Comparison of ENCODE assay signal across 8 cellular contexts in the genomic region with DNA sequence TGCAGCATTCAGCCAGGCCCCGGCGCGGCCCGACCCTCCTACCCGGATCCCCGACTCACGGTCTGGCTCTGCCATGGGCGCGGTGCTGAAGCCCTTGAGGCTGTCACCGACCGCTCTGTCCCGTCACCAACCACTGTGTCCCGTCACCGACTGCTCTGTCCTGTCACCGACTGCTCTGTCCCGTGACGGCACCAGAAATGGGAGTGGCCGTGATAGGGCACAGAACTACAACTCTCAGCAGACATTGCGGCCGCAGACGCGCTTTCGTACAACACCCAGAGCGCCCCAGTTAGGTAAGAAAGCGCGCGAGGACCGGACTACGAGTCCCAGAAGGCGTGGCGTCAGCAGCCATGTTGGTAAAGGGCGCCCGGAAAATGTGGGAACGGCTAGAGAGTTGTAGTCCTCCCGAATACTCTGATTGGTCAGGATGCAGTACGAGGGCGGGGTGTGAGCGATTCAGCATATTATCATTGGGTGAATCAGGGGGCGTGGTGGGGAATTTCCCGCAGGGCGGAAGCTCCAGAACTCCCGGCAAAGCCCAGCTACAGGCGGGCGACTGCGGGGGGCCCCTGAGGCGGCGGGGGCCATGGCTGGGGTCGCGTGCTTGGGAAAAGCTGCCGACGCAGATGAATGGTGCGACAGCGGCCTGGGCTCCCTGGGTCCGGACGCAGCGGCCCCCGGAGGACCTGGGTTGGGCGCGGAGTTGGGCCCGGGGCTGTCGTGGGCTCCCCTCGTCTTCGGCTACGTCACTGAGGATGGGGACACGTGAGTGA. TPM values are rescaled to one million over a fixed set of nuclear protein-coding genes. Genes with fewer than 3 reads are reported as not detected.
DNase-seq lines count a peak whose midpoint lies in the region; ATAC-seq lines count a peak whose summit lies in the region.

A gene with protein sequence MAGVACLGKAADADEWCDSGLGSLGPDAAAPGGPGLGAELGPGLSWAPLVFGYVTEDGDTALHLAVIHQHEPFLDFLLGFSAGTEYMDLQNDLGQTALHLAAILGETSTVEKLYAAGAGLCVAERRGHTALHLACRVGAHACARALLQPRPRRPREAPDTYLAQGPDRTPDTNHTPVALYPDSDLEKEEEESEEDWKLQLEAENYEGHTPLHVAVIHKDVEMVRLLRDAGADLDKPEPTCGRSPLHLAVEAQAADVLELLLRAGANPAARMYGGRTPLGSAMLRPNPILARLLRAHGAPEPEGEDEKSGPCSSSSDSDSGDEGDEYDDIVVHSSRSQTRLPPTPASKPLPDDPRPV (plus strand): TSS at position 523 of the 773 bp plus-strand sequence. CDS start 64 bp downstream, at position 587.
A gene (minus strand): TSS at position 172 of the 773 bp plus-strand sequence. CDS start 97 bp downstream, at position 75.

- H3K36me3 ChIP-seq in NT2/D1 (ENCODE audit: insufficient read depth, insufficient read length, low read length) (peaks cover 7% of the 10 kb centered on the region), endocrine pancreas (ENCODE audit: control insufficient read depth, insufficient read depth, low read length) (no peaks in the 10 kb centered on the region), mesenchymal stem cell (ENCODE audit: control insufficient read depth in 1 of 2, insufficient read depth in 2 of 2, low read depth in 1 of 2, low read length in 2 of 2) (peaks cover 6 to 16% of the 10 kb centered on the region in 2 experiments)

- H3K36me3 Mint-ChIP-seq in activated CD8-positive, alpha-beta memory T cell treated with anti-CD3 and anti-CD28 coated beads, Interleukin-2, amount 10 ng/mL, durations not matched to agents 7 days and 5 days = peaks cover 26% of the 10 kb centered on the region

- H3K27me3 ChIP-seq in NT2/D1 (ENCODE audit: insufficient read depth, insufficient read length) = peaks cover 5% of the 10 kb centered on the region
- H3K27me3 ChIP-seq in endocrine pancreas (ENCODE audit: control insufficient read depth, insufficient read depth, low read length) = no peaks in the 10 kb centered on the region
- H3K27me3 ChIP-seq in mesenchymal stem cell (ENCODE audit: control insufficient read depth in 1 of 2, insufficient read depth in 1 of 2, low read length in 2 of 2) = no peaks in the 10 kb centered on the region

- H3K4me1 ChIP-seq in NT2/D1 (ENCODE audit: insufficient read depth, insufficient read length) (peaks cover 9% of the 10 kb centered on the region), endocrine pancreas (ENCODE audit: control insufficient read depth, insufficient read depth, low read length) (peaks cover 7% of the 10 kb centered on the region), mesenchymal stem cell (ENCODE audit: control insufficient read depth, insufficient read depth, low read depth, low read length) (peaks cover 13% of the 10 kb centered on the region)

- H4K91ac ChIP-seq in mesenchymal stem cell (ENCODE audit: low read length) = peak within 1 kb of the TSS; percentile 87

- CTCF ChIA-PET in activated CD8-positive, alpha-beta memory T cell treated with anti-CD3 and anti-CD28 coated beads, Interleukin-2, amount 10 ng/mL, durations not matched to agents 7 days and 5 days (lab: Charles Lee) = interaction anchor here (0.6 to 4.0 kb wide), 10 partner anchors 9 to 581 kb away, joined by 3 to 34 read pairs (median 4); a partner anchor contains a TSS

- peak within 1 kb of the TSS; percentile 78 for H3K4me2 ChIP-seq in mesenchymal stem cell (ENCODE audit: low read length, poor library complexity, severe bottlenecking)

- H3K4me3 ChIP-seq in NT2/D1 (ENCODE audit: insufficient read length, low read depth) = peak within 1 kb of the TSS; percentile 64
- peak within 1 kb of the TSS; percentile 95 for H3K4me3 ChIP-seq in endocrine pancreas (ENCODE audit: control insufficient read depth, insufficient read depth, low read length)
- peak within 1 kb of the TSS; percentile 92 to 96 for H3K4me3 ChIP-seq in mesenchymal stem cell (ENCODE audit: insufficient read depth in 1 of 2, low read depth in 1 of 2, low read length in 2 of 2)

- peaks cover 45% of the 10 kb centered on the region for H3K79me1 ChIP-seq in mesenchymal stem cell (replicated peaks; ENCODE audit: low read length, poor library complexity, severe bottlenecking)

- peak; percentile 89 for ATAC-seq in GM21381 (IDR thresholded peaks at IDR 0.05; ENCODE audit: unreplicated experiment)
- peak; percentile 92 for ATAC-seq in activated CD8-positive, alpha-beta memory T cell treated with anti-CD3 and anti-CD28 coated beads, Interleukin-2, amount 10 ng/mL, durations not matched to agents 7 days and 5 days

- no peaks in the 10 kb centered on the region for H3K9me3 Mint-ChIP-seq in activated CD8-positive, alpha-beta memory T cell treated with anti-CD3 and anti-CD28 coated beads, Interleukin-2, amount 10 ng/mL, durations not matched to agents 7 days and 5 days (ENCODE audit: low read depth)

- H3K4me3 Mint-ChIP-seq in activated CD8-positive, alpha-beta memory T cell treated with anti-CD3 and anti-CD28 coated beads, Interleukin-2, amount 10 ng/mL, durations not matched to agents 7 days and 5 days = peak within 1 kb of the TSS; percentile 97

- peak within 1 kb of the TSS in 1 of 2 experiments; percentile 66 for H3K14ac ChIP-seq in mesenchymal stem cell (ENCODE audit: low read length in 2 of 2)

- no peaks in the 10 kb centered on the region for H3K9me3 ChIP-seq in NT2/D1 (ENCODE audit: insufficient read depth, low read length)
- no peaks in the 10 kb centered on the region for H3K9me3 ChIP-seq in endocrine pancreas (ENCODE audit: control insufficient read depth, low read length)
- no peaks in the 10 kb centered on the region for H3K9me3 ChIP-seq in mesenchymal stem cell (ENCODE audit: control insufficient read depth, low read length)

- no peak within 1 kb of the TSS for H2AK5ac ChIP-seq in mesenchymal stem cell (ENCODE audit: low read length, severe bottlenecking)

- peaks cover 40% of the 10 kb centered on the region for H3K4me1 Mint-ChIP-seq in activated CD8-positive, alpha-beta memory T cell treated with anti-CD3 and anti-CD28 coated beads, Interleukin-2, amount 10 ng/mL, durations not matched to agents 7 days and 5 days

- H2BK5ac ChIP-seq in mesenchymal stem cell (ENCODE audit: low read depth, low read length, poor library complexity, severe bottlenecking) = no peak within 1 kb of the TSS

- no peaks in the 10 kb centered on the region for H3K27me3 Mint-ChIP-seq in activated CD8-positive, alpha-beta memory T cell treated with anti-CD3 and anti-CD28 coated beads, Interleukin-2, amount 10 ng/mL, durations not matched to agents 7 days and 5 days

- peak within 1 kb of the TSS in 1 of 2 experiments; percentile 1 for H2BK12ac ChIP-seq in mesenchymal stem cell (ENCODE audit: low read length in 2 of 2)

- under 1% methylated on average over 65 of the region's 65 CpGs for WGBS in mesenchymal stem cell

- H3K27ac ChIP-seq in mesenchymal stem cell (ENCODE audit: low read length, poor library complexity, severe bottlenecking) = peak within 1 kb of the TSS; percentile 37

- peak within 1 kb of the TSS; percentile 92 for H3K27ac Mint-ChIP-seq in activated CD8-positive, alpha-beta memory T cell treated with anti-CD3 and anti-CD28 coated beads, Interleukin-2, amount 10 ng/mL, durations not matched to agents 7 days and 5 days

- H3K9ac ChIP-seq in NT2/D1 (ENCODE audit: insufficient read length, low read depth) (peak within 1 kb of the TSS; percentile 70), endocrine pancreas (ENCODE audit: control insufficient read depth, insufficient read depth, low read length) (peak within 1 kb of the TSS; percentile 69), mesenchymal stem cell (ENCODE audit: low read length) (peak within 1 kb of the TSS; percentile 93)

- H2AFZ ChIP-seq in mesenchymal stem cell (ENCODE audit: low read depth, low read length) = peak within 1 kb of the TSS; percentile 91

- peak within 1 kb of the TSS; percentile 84 for H2BK120ac ChIP-seq in mesenchymal stem cell (ENCODE audit: low read depth, low read length)

- H3K18ac ChIP-seq in mesenchymal stem cell (ENCODE audit: low read depth in 1 of 2, low read length in 2 of 2) = peak within 1 kb of the TSS; percentile 67 to 76

- H2BK15ac ChIP-seq in mesenchymal stem cell (ENCODE audit: low read depth, poor library complexity, severe bottlenecking) = peak within 1 kb of the TSS; percentile 16

- no peak within 1 kb of the TSS for H3K23ac ChIP-seq in mesenchymal stem cell (ENCODE audit: low read length in 2 of 2)

- H4K8ac ChIP-seq in mesenchymal stem cell (ENCODE audit: low read length) = peak within 1 kb of the TSS; percentile 89

- peak; percentile 100 for DNase-seq in COR-L47 (lab: John Stamatoyannopoulos, UW)
- peak; percentile 89 to 100 (median 100) for DNase-seq in HUDEP-2 (lab: John Stamatoyannopoulos, UW; ENCODE audit: unreplicated experiment in 76 of 76)
- peak; percentile 97 for DNase-seq in NT2/D1 (ENCODE audit: low read depth, low spot score)
- DNase-seq in activated CD8-positive, alpha-beta memory T cell treated with anti-CD3 and anti-CD28 coated beads, Interleukin-2, amount 10 ng/mL, durations not matched to agents 7 days and 5 days = peak; percentile 100
- peak; percentile 100 for DNase-seq in mesenchymal stem cell
- peak; percentile 97 for DNase-seq in stimulated activated CD8-positive, alpha-beta memory T cell treated with anti-CD3 and anti-CD28 coated beads, Interleukin-12 subunit alpha, Interleukin-12 subunit beta, amount 100 ng/mL, for 4 hours (ENCODE audit: low read depth)

- peak within 1 kb of the TSS in 1 of 2 experiments; percentile 8 for H3K4ac ChIP-seq in mesenchymal stem cell (ENCODE audit: low read depth in 1 of 2, low read length in 2 of 2)

RNA-seq across cellular contexts. Expression of the first gene that starts in this region (rescaled TPM):
- total RNA-seq in activated CD8-positive, alpha-beta memory T cell treated with anti-CD3 and anti-CD28 coated beads, Interleukin-2, amount 10 ng/mL, durations not matched to agents 7 days and 5 days = 10 to 100 TPM; 44.7 to 65.7 TPM
- 23.4 TPM for polyA plus RNA-seq in mesenchymal stem cell (2013, experiment 1 of 2)
- 24.8 TPM for polyA plus RNA-seq in mesenchymal stem cell (2013, experiment 2 of 2)

RNA-seq across cellular contexts. Expression of the second gene that starts in this region (rescaled TPM):
- 10 to 100 TPM; 47.1 to 47.8 TPM for total RNA-seq in activated CD8-positive, alpha-beta memory T cell treated with anti-CD3 and anti-CD28 coated beads, Interleukin-2, amount 10 ng/mL, durations not matched to agents 7 days and 5 days
- 57.6 TPM for polyA plus RNA-seq in mesenchymal stem cell (2013, experiment 1 of 2)
- polyA plus RNA-seq in mesenchymal stem cell (2013, experiment 2 of 2) = 54.9 TPM

Comparison
In these comparisons a context has a peak if more than half of its experiments do, and no peak if none do; other contexts are left out.
1. Peak in every context shown above with its lines: DNase-seq, ATAC-seq, H3K4me3 ChIP-seq and H3K27ac ChIP-seq.